Comparison of ENCODE assay signal across 6 cellular contexts in genomic region chr2:39172047-39172446, GRCh38. TPM values are rescaled to one million over a fixed set of nuclear protein-coding genes. Genes with fewer than 3 reads are reported as not detected.
DNase-seq lines count a peak whose midpoint lies in the region; ATAC-seq, FAIRE-seq and TF ChIP-seq lines count a peak whose summit lies in the region.
"Not testable (repeated sequence)": the region's sequence is repeated elsewhere in the genome, so short reads cannot be mapped to it uniquely, and the experiment has no call there.

No MANE protein-coding gene starts in this region.

- CTCF ChIA-PET in K562 (lab: Yijun Ruan, JAX; ENCODE audit: low intra/inter-chr PET ratio); HepG2 (lab: Yijun Ruan, JAX; ENCODE audit: low intra/inter-chr PET ratio, low total read pairs): not testable (repeated sequence)

- H3K4me3 Mint-ChIP-seq in GM23338; mesothelial cell of epicardium; stimulated activated effector memory CD8-positive, alpha-beta T cell treated with anti-CD3 and anti-CD28 coated beads, Interleukin-12 subunit alpha, Interleukin-12 subunit beta, amount 100 ng/mL, for 72 hours: not testable (repeated sequence)
- peak overlapping the region; percentile 25 for H3K4me3 Mint-ChIP-seq in T-helper 17 cell

- FAIRE-seq in K562 (lab: Jason Lieb, UNC); HepG2 (lab: Jason Lieb, UNC): not testable (repeated sequence)

- H3K27ac Mint-ChIP-seq in GM23338, T-helper 17 cell: not testable (repeated sequence)
- H3K27ac Mint-ChIP-seq in mesothelial cell of epicardium: peak overlapping the region; percentile 16
- H3K27ac Mint-ChIP-seq in stimulated activated effector memory CD8-positive, alpha-beta T cell treated with anti-CD3 and anti-CD28 coated beads, Interleukin-12 subunit alpha, Interleukin-12 subunit beta, amount 100 ng/mL, for 72 hours: peak overlapping the region; percentile 32

- peaks cover 14% of the 10 kb centered on the region for H3K4me1 ChIP-seq in GM23338 (ENCODE audit: insufficient read depth)
- not testable (repeated sequence) for H3K4me1 ChIP-seq in K562 (replicated peaks in 1 of 2; ENCODE audit: control insufficient read depth in 2 of 2, insufficient read depth in 2 of 2, low read length in 2 of 2)
- H3K4me1 ChIP-seq in HepG2 (ENCODE audit: insufficient read depth, low read length): peaks cover 22% of the 10 kb centered on the region

- not testable (repeated sequence) for H3K9me3 Mint-ChIP-seq in GM23338; mesothelial cell of epicardium; stimulated activated effector memory CD8-positive, alpha-beta T cell treated with anti-CD3 and anti-CD28 coated beads, Interleukin-12 subunit alpha, Interleukin-12 subunit beta, amount 100 ng/mL, for 72 hours

- H3K27ac ChIP-seq in GM23338 (ENCODE audit: low read depth); K562 (ENCODE audit: extremely low read depth, low read depth, low read length); HepG2 (ENCODE audit: extremely low read length, insufficient read depth, low read length): not testable (repeated sequence)

- POLR2A ChIA-PET in K562 (lab: Yijun Ruan, JAX): interaction anchor here (1.2 kb wide), 2 partner anchors 10 to 14 kb away, joined by 3 read pairs; no protein-coding TSS in a partner anchor
- POLR2A ChIA-PET in HepG2 (lab: Yijun Ruan, JAX): interaction anchor here (1.2 kb wide), 1 partner anchor 51 kb away, joined by 3 read pairs; the partner anchor contains the start of gene SOS1

- H3K4me2 ChIP-seq in GM23338; K562 (ENCODE audit: insufficient read depth, low read length): not testable (repeated sequence)
- 0 out of 2 replicates have a peak overlapping the region, but pooled peaks have one; percentile 29 for H3K4me2 ChIP-seq in HepG2 (ENCODE audit: low read depth, low read length)

- not testable (repeated sequence) for BruUV-seq in K562 (replicated peaks; lab: Mats Ljungman, UMichigan); HepG2 (replicated peaks; lab: Mats Ljungman, UMichigan)

- TF ChIP-seq EP300 in K562 (IDR thresholded peaks at IDR 0.05; ENCODE audit: low read length); HepG2 (IDR thresholded peaks at IDR 0.05; ENCODE audit: low read depth in 2 of 2, low read length in 2 of 2); HepG2 (CRISPR knock-in tag; IDR thresholded peaks at IDR 0.05; ENCODE audit: borderline replicate concordance): not testable (repeated sequence)

- not testable (repeated sequence) for H3K27me3 Mint-ChIP-seq in GM23338 (ENCODE audit: insufficient read depth, low read depth, poor library complexity); T-helper 17 cell; mesothelial cell of epicardium (ENCODE audit: low read depth)

- H3K9me3 ChIP-seq in T-helper 17 cell (ENCODE audit: control insufficient read depth, low read length, poor library complexity, severe bottlenecking); K562 (replicated peaks; ENCODE audit: control insufficient read depth, insufficient read depth, low read depth, low read length); HepG2 (ENCODE audit: low read length): not testable (repeated sequence)

- WGBS in K562 (ENCODE audit: insufficient coverage, low coverage, missing lambda C conversion rate): 86% methylated on average over 7 of the region's 7 CpGs
- WGBS in HepG2 (ENCODE audit: low lambda C conversion rate): 44% methylated on average over 7 of the region's 7 CpGs

- in situ Hi-C loops in K562 (cut with MboI); HepG2 (cut with HindIII; ENCODE audit: extremely low pct_ligation_motif_present, low pct_unique_long_range_greater_than_20kb): not testable (repeated sequence)

- not testable (repeated sequence) for TF ChIP-seq CTCF in GM23338 (conservative IDR thresholded peaks at IDR 0.05; ENCODE audit: low read depth in 2 of 2); K562 (IDR thresholded peaks at IDR 0.05 in 2 of 3, conservative IDR thresholded peaks at IDR 0.05 in 1 of 3; ENCODE audit: insufficient read depth in 2 of 3, low read depth in 1 of 3, low read length in 3 of 3); HepG2 (CRISPR knock-in tag; IDR thresholded peaks at IDR 0.05); mesothelial cell of epicardium (IDR thresholded peaks at IDR 0.05; ENCODE audit: unreplicated experiment)

- not testable (repeated sequence) for H3K27me3 ChIP-seq in GM23338 (ENCODE audit: insufficient read depth); K562 (ENCODE audit: control insufficient read depth in 2 of 2, insufficient read depth in 2 of 2, low read length in 2 of 2); HepG2 (ENCODE audit: control insufficient read depth in 1 of 2, insufficient read depth in 2 of 2, low read length in 2 of 2)

- TF ChIP-seq POLR2A in K562 (conservative IDR thresholded peaks at IDR 0.05); HepG2 (IDR thresholded peaks at IDR 0.05; ENCODE audit: insufficient read depth in 1 of 2, low read depth in 2 of 2, low read length in 2 of 2): not testable (repeated sequence)

- intact Hi-C loops in K562 (cut with micrococcal nuclease); HepG2 (cut with micrococcal nuclease; ENCODE audit: unreplicated experiment): not testable (repeated sequence)

- not testable (repeated sequence) for H3K9me1 ChIP-seq in K562 (ENCODE audit: control insufficient read depth, insufficient read depth, low read length)

- not testable (repeated sequence) for H3F3A ChIP-seq in GM23338 (replicated peaks; ENCODE audit: low read depth)

- not testable (repeated sequence) for H4K20me1 ChIP-seq in GM23338 (replicated peaks; ENCODE audit: insufficient read depth); K562 (replicated peaks; ENCODE audit: control insufficient read depth, insufficient read depth, low read length); HepG2 (ENCODE audit: insufficient read depth, low read length)

- H3K9me2 ChIP-seq in GM23338 (ENCODE audit: insufficient read depth): not testable (repeated sequence)

- H3K79me2 ChIP-seq in GM23338 (replicated peaks; ENCODE audit: insufficient read depth); K562 (ENCODE audit: control insufficient read depth, insufficient read depth, low read length); HepG2 (ENCODE audit: insufficient read depth, low read length): not testable (repeated sequence)

- not testable (repeated sequence) for H3K36me3 ChIP-seq in GM23338 (ENCODE audit: insufficient read depth); K562 (ENCODE audit: control insufficient read depth, insufficient read depth, low read length); HepG2 (replicated peaks in 1 of 2; ENCODE audit: control insufficient read depth in 1 of 2, insufficient read depth in 2 of 2, low read length in 2 of 2)

- ATAC-seq in GM23338; T-helper 17 cell; K562; stimulated activated effector memory CD8-positive, alpha-beta T cell treated with anti-CD3 and anti-CD28 coated beads, Interleukin-12 subunit alpha, Interleukin-12 subunit beta, amount 100 ng/mL, for 72 hours: not testable (repeated sequence)
- peak; percentile 21; the same call in 2 of the 3 replicates for ATAC-seq in HepG2

- H2AFZ ChIP-seq in GM23338 (0 out of 2 replicates have a peak overlapping the region, but pooled peaks have one; percentile 9), K562 (ENCODE audit: low read depth, low read length) (peak overlapping the region; percentile 90)
- not testable (repeated sequence) for H2AFZ ChIP-seq in HepG2 (ENCODE audit: low read length)

- not testable (repeated sequence) for TF ChIP-seq RAD21 in K562 (CRISPR knock-in tag; conservative IDR thresholded peaks at IDR 0.05 in 1 of 2, IDR thresholded peaks at IDR 0.05 in 1 of 2); HepG2 (CRISPR knock-in tag; IDR thresholded peaks at IDR 0.05)

- not testable (repeated sequence) for H3K36me3 Mint-ChIP-seq in GM23338 (ENCODE audit: low read depth); T-helper 17 cell (ENCODE audit: low read depth); mesothelial cell of epicardium; stimulated activated effector memory CD8-positive, alpha-beta T cell treated with anti-CD3 and anti-CD28 coated beads, Interleukin-12 subunit alpha, Interleukin-12 subunit beta, amount 100 ng/mL, for 72 hours

- not testable (repeated sequence) for H3K9ac ChIP-seq in K562 (ENCODE audit: insufficient read depth in 1 of 2, low read depth in 2 of 2, low read length in 2 of 2); HepG2 (ENCODE audit: insufficient read depth, low read depth, low read length)

- H3K4me3 ChIP-seq in GM23338; K562; HepG2 (replicated peaks in 1 of 3; ENCODE audit: insufficient read depth in 1 of 3, low read depth in 2 of 3, low read length in 3 of 3): not testable (repeated sequence)

- not testable (repeated sequence) for H3K4me1 Mint-ChIP-seq in GM23338; T-helper 17 cell; mesothelial cell of epicardium; stimulated activated effector memory CD8-positive, alpha-beta T cell treated with anti-CD3 and anti-CD28 coated beads, Interleukin-12 subunit alpha, Interleukin-12 subunit beta, amount 100 ng/mL, for 72 hours

- not testable (repeated sequence) for DNase-seq in GM23338 (ENCODE audit: low spot score); T-helper 17 cell; K562 (ENCODE audit: extremely low read depth in 1 of 4, low spot score in 3 of 4); HepG2 (ENCODE audit: low spot score); mesothelial cell of epicardium (ENCODE audit: low spot score in 2 of 2, unreplicated experiment in 2 of 2); stimulated activated effector memory CD8-positive, alpha-beta T cell treated with anti-CD3 and anti-CD28 coated beads, Interleukin-12 subunit alpha, Interleukin-12 subunit beta, amount 100 ng/mL, for 72 hours (ENCODE audit: low spot score in 2 of 2)

RNA-seq across cellular contexts. Expression of gene SOS1, which starts 51.2 kb away (rescaled TPM):
- total RNA-seq in GM23338 (2014; rRNA removed; shearing (Covaris generic)): 21.9 and 25.2 TPM in 2 replicates
- polyA plus RNA-seq in GM23338 (2016; fragmentation: Nextera tagmentation; extraction: Ambion mirVana) (13.4 and 14.2 TPM in 2 replicates), K562 (2011; rRNA removed) (27.1 and 27.9 TPM in 2 replicates), K562 (2014; fragmentation: Illumina TruSeq; extraction: Trizol) (24.5 and 26.8 TPM in 2 replicates), K562 (2014; fragmentation: Nextera tagmentation; extraction: Ambion mirVana) (1 to 10 TPM; 2.5 to 4.0 TPM), K562 (2014; rRNA removed) (10.9 and 12.1 TPM in 2 replicates), HepG2 (2011; rRNA removed) (39.5 and 60.4 TPM in 2 replicates)
- total RNA-seq in T-helper 17 cell (10 to 100 TPM; 65.2 to 95.5 TPM), K562 (2014; rRNA removed) (6.3 and 7.6 TPM in 2 replicates), K562 (2014; rRNA removed; fragmentation: Illumina TruSeq; extraction: Trizol) (16.3 and 17.9 TPM in 2 replicates), K562 (2015; rRNA removed; fragmentation: Illumina TruSeq; extraction: Trizol) (20.1 and 21.6 TPM in 2 replicates), K562 (2021) (23.1 and 23.8 TPM in 2 replicates), HepG2 (2016; rRNA removed; fragmentation: Illumina TruSeq; extraction: Trizol) (20.8 and 26.6 TPM in 2 replicates), mesothelial cell of epicardium (47.6 to 54.5 TPM (median 53.0 TPM) in 3 replicates)
- total RNA-seq in K562 (2011; cell fraction: chromatin; rRNA removed; ENCODE audit: low replicate concordance): 26.1 and 163 TPM in 2 replicates
- total RNA-seq in K562 (2011; cell fraction: nucleolus; rRNA removed): 8.8 and 15.8 TPM in 2 replicates
- total RNA-seq in K562 (2011; cell fraction: nucleoplasm; rRNA removed): 38.1 and 53.0 TPM in 2 replicates
- 16.0 and 30.7 TPM in 2 replicates for polyA plus RNA-seq in K562 (2011; cell fraction: cytosol; rRNA removed)
- polyA plus RNA-seq in K562 (2011; cell fraction: nucleus; rRNA removed): 61.3 and 78.0 TPM in 2 replicates
- polyA plus RNA-seq in K562 (2012): 13.2 and 16.3 TPM in 2 replicates
- 80.6 and 96.0 TPM in 2 replicates for polyA minus RNA-seq in K562 (2011; rRNA and poly(A)+ RNA removed)
- 15.1 and 17.0 TPM in 2 replicates for polyA minus RNA-seq in K562 (2011; cell fraction: cytosol; rRNA and poly(A)+ RNA removed)
- polyA minus RNA-seq in K562 (2011; cell fraction: nucleus; rRNA and poly(A)+ RNA removed): 52.2 and 93.1 TPM in 2 replicates
- total RNA-seq in HepG2 (2016; cell fraction: cytosol; rRNA removed; fragmentation: Illumina TruSeq; extraction: Trizol; ENCODE audit: low read depth): 3.2 and 4.1 TPM in 2 replicates
- 21.0 and 28.9 TPM in 2 replicates for total RNA-seq in HepG2 (2016; cell fraction: insoluble cytoplasmic fraction; rRNA removed; fragmentation: Illumina TruSeq; extraction: Trizol)
- 12.6 and 14.3 TPM in 2 replicates for total RNA-seq in HepG2 (2016; cell fraction: membrane; rRNA removed; fragmentation: Illumina TruSeq; extraction: Trizol)
- total RNA-seq in HepG2 (2016; cell fraction: nucleus; rRNA removed; fragmentation: Illumina TruSeq; extraction: Trizol): 49.5 and 63.9 TPM in 2 replicates
- polyA plus RNA-seq in HepG2 (2011; cell fraction: cytosol; rRNA removed): 23.4 and 41.7 TPM in 2 replicates
- polyA plus RNA-seq in HepG2 (2011; cell fraction: nucleus; rRNA removed): 69.6 and 75.7 TPM in 2 replicates
- polyA plus RNA-seq in HepG2 (2012): 31.5 and 37.6 TPM in 2 replicates
- polyA plus RNA-seq in HepG2 (2016; cell fraction: cytosol; fragmentation: Illumina TruSeq; extraction: Trizol; ENCODE audit: low read depth): 0.43 and 0.49 TPM in 2 replicates
- polyA plus RNA-seq in HepG2 (2016; cell fraction: insoluble cytoplasmic fraction; fragmentation: Illumina TruSeq; extraction: Trizol; ENCODE audit: low read depth): 21.4 and 27.3 TPM in 2 replicates
- 2.0 and 2.7 TPM in 2 replicates for polyA plus RNA-seq in HepG2 (2016; cell fraction: membrane; fragmentation: Illumina TruSeq; extraction: Trizol; ENCODE audit: low read depth)
- 56.1 and 68.3 TPM in 2 replicates for polyA plus RNA-seq in HepG2 (2016; cell fraction: nucleus; fragmentation: Illumina TruSeq; extraction: Trizol; ENCODE audit: insufficient read depth, low read depth)
- 40.4 and 54.0 TPM in 2 replicates for polyA minus RNA-seq in HepG2 (2011; rRNA and poly(A)+ RNA removed; ENCODE audit: low replicate concordance)
- 39.9 and 41.5 TPM in 2 replicates for polyA minus RNA-seq in HepG2 (2011; cell fraction: cytosol; rRNA and poly(A)+ RNA removed)
- 211 and 214 TPM in 2 replicates for polyA minus RNA-seq in HepG2 (2011; cell fraction: nucleus; rRNA and poly(A)+ RNA removed)
